ENCODE assay signal across 2 cellular contexts in genomic region chr10:75302029-75302428, GRCh38.
TF ChIP-seq lines count a peak whose summit lies in the region.

No MANE protein-coding gene starts in this region.

TF ChIP-seq in HepG2, 621 proteins besides CTCF, POLR2A, EP300 and RAD21:
- TF ChIP-seq ZNF317 (CRISPR knock-in tag; IDR thresholded peaks at IDR 0.05) (peak; percentile 97), HCFC1 (IDR thresholded peaks at IDR 0.05; ENCODE audit: low read depth, low read length) (no peak)

TF ChIP-seq in K562, 482 proteins besides CTCF, POLR2A, EP300 and RAD21:
- TF ChIP-seq TAF15 (IDR thresholded peaks at IDR 0.05; ENCODE audit: low read depth, low read length) (no peak), TRIM28 (IDR thresholded peaks at IDR 0.05) (peak; percentile 77; the same call in 1 of the 2 replicates), SMARCE1 (IDR thresholded peaks at IDR 0.05) (no peak), TRIM24 (IDR thresholded peaks at IDR 0.05) (peak in 1 of 2 experiments; percentile 46; a peak in 1 of 4 replicates), ZNF79 (CRISPR knock-in tag; IDR thresholded peaks at IDR 0.05; ENCODE audit: low read depth) (no peak), CBX3 (IDR thresholded peaks at IDR 0.05; ENCODE audit: borderline replicate concordance in 1 of 2, low read length in 2 of 2) (peak in 1 of 2 experiments; percentile 92; a peak in 2 of 3 replicates), ARHGAP35 (IDR thresholded peaks at IDR 0.05; ENCODE audit: partially characterized antibody) (no peak), SETDB1 (IDR thresholded peaks at IDR 0.05; ENCODE audit: low read length) (no peak), SLC30A9 (CRISPR knock-in tag; IDR thresholded peaks at IDR 0.05) (no peak), NFXL1 (CRISPR knock-in tag; IDR thresholded peaks at IDR 0.05) (no peak)
